In the genomic region with DNA sequence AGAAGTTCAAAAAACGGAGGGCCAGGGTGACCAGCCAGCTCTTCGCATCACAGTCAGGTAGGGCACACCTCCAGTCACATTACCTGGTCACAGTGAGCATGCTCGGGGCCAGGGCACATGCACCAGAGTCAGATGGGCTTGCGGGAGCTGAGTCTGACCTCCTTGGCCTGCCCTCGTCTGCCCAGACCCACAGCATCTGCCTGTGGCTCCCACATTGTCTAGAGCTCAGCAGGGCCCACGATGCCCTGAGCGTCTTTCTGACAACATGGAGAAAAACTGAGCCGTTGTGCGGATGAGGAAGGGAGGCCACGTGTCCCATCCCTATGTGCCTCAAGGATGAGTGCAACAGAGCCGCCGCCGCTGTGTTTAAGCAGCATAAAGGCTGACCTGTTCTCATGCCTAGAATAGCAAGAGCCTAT, we compare ENCODE assay signal across 2 cellular contexts.
TF ChIP-seq lines count a peak whose summit lies in the region.

No MANE protein-coding gene starts in this region.

TF ChIP-seq in GM23338, 12 proteins besides CTCF, POLR2A, EP300 and RAD21 (continued from another document):
- TF ChIP-seq, protein P1, sequence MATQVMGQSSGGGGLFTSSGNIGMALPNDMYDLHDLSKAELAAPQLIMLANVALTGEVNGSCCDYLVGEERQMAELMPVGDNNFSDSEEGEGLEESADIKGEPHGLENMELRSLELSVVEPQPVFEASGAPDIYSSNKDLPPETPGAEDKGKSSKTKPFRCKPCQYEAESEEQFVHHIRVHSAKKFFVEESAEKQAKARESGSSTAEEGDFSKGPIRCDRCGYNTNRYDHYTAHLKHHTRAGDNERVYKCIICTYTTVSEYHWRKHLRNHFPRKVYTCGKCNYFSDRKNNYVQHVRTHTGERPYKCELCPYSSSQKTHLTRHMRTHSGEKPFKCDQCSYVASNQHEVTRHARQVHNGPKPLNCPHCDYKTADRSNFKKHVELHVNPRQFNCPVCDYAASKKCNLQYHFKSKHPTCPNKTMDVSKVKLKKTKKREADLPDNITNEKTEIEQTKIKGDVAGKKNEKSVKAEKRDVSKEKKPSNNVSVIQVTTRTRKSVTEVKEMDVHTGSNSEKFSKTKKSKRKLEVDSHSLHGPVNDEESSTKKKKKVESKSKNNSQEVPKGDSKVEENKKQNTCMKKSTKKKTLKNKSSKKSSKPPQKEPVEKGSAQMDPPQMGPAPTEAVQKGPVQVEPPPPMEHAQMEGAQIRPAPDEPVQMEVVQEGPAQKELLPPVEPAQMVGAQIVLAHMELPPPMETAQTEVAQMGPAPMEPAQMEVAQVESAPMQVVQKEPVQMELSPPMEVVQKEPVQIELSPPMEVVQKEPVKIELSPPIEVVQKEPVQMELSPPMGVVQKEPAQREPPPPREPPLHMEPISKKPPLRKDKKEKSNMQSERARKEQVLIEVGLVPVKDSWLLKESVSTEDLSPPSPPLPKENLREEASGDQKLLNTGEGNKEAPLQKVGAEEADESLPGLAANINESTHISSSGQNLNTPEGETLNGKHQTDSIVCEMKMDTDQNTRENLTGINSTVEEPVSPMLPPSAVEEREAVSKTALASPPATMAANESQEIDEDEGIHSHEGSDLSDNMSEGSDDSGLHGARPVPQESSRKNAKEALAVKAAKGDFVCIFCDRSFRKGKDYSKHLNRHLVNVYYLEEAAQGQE (IDR thresholded peaks at IDR 0.05; ENCODE audit: unreplicated experiment), result no peak
- TF ChIP-seq EZH2phosphoT487 (IDR thresholded peaks at IDR 0.05; ENCODE audit: unreplicated experiment) (no peak), EZH2 (IDR thresholded peaks at IDR 0.05; ENCODE audit: low read depth, unreplicated experiment) (no peak)

TF ChIP-seq in SK-N-SH treated with all-trans-retinoic acid at 6 μM for 48 hours, 23 proteins besides CTCF, POLR2A, EP300 and RAD21:
- TF ChIP-seq, protein P2, sequence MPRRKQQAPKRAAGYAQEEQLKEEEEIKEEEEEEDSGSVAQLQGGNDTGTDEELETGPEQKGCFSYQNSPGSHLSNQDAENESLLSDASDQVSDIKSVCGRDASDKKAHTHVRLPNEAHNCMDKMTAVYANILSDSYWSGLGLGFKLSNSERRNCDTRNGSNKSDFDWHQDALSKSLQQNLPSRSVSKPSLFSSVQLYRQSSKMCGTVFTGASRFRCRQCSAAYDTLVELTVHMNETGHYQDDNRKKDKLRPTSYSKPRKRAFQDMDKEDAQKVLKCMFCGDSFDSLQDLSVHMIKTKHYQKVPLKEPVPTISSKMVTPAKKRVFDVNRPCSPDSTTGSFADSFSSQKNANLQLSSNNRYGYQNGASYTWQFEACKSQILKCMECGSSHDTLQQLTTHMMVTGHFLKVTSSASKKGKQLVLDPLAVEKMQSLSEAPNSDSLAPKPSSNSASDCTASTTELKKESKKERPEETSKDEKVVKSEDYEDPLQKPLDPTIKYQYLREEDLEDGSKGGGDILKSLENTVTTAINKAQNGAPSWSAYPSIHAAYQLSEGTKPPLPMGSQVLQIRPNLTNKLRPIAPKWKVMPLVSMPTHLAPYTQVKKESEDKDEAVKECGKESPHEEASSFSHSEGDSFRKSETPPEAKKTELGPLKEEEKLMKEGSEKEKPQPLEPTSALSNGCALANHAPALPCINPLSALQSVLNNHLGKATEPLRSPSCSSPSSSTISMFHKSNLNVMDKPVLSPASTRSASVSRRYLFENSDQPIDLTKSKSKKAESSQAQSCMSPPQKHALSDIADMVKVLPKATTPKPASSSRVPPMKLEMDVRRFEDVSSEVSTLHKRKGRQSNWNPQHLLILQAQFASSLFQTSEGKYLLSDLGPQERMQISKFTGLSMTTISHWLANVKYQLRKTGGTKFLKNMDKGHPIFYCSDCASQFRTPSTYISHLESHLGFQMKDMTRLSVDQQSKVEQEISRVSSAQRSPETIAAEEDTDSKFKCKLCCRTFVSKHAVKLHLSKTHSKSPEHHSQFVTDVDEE (CRISPR knock-in tag; IDR thresholded peaks at IDR 0.05), result no peak
- TF ChIP-seq ZNF565 (CRISPR knock-in tag; conservative IDR thresholded peaks at IDR 0.05; ENCODE audit: low read depth), result no peak
- no peak for TF ChIP-seq OSR1 (CRISPR knock-in tag; IDR thresholded peaks at IDR 0.05)
- TF ChIP-seq, protein P3, sequence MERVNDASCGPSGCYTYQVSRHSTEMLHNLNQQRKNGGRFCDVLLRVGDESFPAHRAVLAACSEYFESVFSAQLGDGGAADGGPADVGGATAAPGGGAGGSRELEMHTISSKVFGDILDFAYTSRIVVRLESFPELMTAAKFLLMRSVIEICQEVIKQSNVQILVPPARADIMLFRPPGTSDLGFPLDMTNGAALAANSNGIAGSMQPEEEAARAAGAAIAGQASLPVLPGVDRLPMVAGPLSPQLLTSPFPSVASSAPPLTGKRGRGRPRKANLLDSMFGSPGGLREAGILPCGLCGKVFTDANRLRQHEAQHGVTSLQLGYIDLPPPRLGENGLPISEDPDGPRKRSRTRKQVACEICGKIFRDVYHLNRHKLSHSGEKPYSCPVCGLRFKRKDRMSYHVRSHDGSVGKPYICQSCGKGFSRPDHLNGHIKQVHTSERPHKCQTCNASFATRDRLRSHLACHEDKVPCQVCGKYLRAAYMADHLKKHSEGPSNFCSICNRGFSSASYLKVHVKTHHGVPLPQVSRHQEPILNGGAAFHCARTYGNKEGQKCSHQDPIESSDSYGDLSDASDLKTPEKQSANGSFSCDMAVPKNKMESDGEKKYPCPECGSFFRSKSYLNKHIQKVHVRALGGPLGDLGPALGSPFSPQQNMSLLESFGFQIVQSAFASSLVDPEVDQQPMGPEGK (CRISPR knock-in tag; IDR thresholded peaks at IDR 0.05; ENCODE audit: borderline replicate concordance), result no peak
- no peak for TF ChIP-seq ARNTL (CRISPR knock-in tag; IDR thresholded peaks at IDR 0.05; ENCODE audit: borderline replicate concordance, low read depth)
- TF ChIP-seq ZNF8 (CRISPR knock-in tag; IDR thresholded peaks at IDR 0.05), result no peak
- no peak for TF ChIP-seq TOX (CRISPR knock-in tag; IDR thresholded peaks at IDR 0.05; ENCODE audit: borderline replicate concordance)
- no peak for TF ChIP-seq PPARA (CRISPR knock-in tag; IDR thresholded peaks at IDR 0.05; ENCODE audit: borderline replicate concordance)
- no peak for TF ChIP-seq ZNF70 (CRISPR knock-in tag; IDR thresholded peaks at IDR 0.05)
- no peak for TF ChIP-seq ZC3H10 (CRISPR knock-in tag; IDR thresholded peaks at IDR 0.05)
- TF ChIP-seq BACH2 (CRISPR knock-in tag; IDR thresholded peaks at IDR 0.05; ENCODE audit: borderline replicate concordance), result no peak
- TF ChIP-seq, protein P4, sequence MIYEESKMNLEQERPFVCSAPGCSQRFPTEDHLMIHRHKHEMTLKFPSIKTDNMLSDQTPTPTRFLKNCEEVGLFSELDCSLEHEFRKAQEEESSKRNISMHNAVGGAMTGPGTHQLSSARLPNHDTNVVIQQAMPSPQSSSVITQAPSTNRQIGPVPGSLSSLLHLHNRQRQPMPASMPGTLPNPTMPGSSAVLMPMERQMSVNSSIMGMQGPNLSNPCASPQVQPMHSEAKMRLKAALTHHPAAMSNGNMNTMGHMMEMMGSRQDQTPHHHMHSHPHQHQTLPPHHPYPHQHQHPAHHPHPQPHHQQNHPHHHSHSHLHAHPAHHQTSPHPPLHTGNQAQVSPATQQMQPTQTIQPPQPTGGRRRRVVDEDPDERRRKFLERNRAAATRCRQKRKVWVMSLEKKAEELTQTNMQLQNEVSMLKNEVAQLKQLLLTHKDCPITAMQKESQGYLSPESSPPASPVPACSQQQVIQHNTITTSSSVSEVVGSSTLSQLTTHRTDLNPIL (CRISPR knock-in tag; IDR thresholded peaks at IDR 0.05; ENCODE audit: low read depth), result no peak
- TF ChIP-seq ZFP30 (CRISPR knock-in tag; IDR thresholded peaks at IDR 0.05), result no peak
- no peak for TF ChIP-seq SNAI2 (CRISPR knock-in tag; IDR thresholded peaks at IDR 0.05)
- no peak for TF ChIP-seq ZFP3 (CRISPR knock-in tag; IDR thresholded peaks at IDR 0.05)
